1 cellular context compared by ENCODE assay signal in the genomic region with DNA sequence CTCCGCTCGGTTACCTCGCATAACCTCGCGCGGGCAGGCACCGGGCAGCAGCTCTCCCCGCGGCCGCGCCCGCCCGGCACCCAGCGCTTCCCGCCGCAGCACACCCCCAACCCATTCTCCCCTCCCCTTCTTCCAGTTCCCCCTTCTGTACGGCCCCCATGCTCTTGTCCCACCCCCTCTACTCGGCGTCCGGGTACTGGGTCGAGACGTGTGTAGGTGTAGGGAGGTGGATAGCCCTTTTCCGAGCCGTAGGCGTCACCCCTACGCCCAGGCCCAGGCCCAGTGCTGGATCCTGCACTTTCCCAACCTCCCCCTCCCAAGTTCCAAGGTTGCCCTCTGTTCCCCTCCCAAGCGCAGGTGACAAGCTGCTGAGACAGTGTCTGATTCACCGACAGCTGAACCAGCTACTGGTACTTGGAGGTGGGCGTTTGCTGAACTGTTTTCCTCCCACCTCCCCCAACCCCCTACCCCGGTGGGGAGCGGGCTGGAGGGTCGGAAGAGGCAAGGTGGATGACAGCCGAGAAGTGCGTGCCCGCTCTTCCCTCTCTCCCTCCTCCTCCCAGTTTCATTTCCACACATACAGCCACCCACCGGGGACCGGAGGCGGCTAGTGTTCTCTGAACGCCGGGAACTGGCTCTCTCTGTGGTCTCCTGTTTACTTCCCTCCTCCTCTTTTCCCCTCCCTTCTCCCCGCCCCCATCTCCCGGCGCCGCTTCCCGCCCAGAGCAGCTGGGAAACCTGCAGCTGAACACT.
TF ChIP-seq lines count a peak whose summit lies in the region.

No MANE protein-coding gene starts in this region.

TF ChIP-seq in HEK293, 187 proteins besides CTCF, POLR2A, EP300 and RAD21 (continued from another document and continues in another):
- peak; percentile 40; the same call in 1 of the 2 replicates for TF ChIP-seq KLF9 (tag by site-specific recombination; IDR thresholded peaks at IDR 0.05; ENCODE audit: low read depth)
- 0 out of 2 replicates have a peak, but pooled peaks have one; percentile 36 for TF ChIP-seq ZFP37 (tag by site-specific recombination; IDR thresholded peaks at IDR 0.05)
- no peak for TF ChIP-seq ZNF654 (tag by site-specific recombination; IDR thresholded peaks at IDR 0.05; ENCODE audit: low read depth)
- TF ChIP-seq ZNF423 (tag by site-specific recombination; IDR thresholded peaks at IDR 0.05): 0 out of 2 replicates have a peak, but pooled peaks have one; percentile 6
- TF ChIP-seq ZNF677 (tag by site-specific recombination; IDR thresholded peaks at IDR 0.05): no peak
- TF ChIP-seq ZNF510 (tag by site-specific recombination; IDR thresholded peaks at IDR 0.05; ENCODE audit: insufficient replicate concordance): no peak
- no peak for TF ChIP-seq PRDM1 (tag by site-specific recombination; IDR thresholded peaks at IDR 0.05)
- no peak for TF ChIP-seq ZNF529 (tag by site-specific recombination; IDR thresholded peaks at IDR 0.05; ENCODE audit: insufficient replicate concordance)
- peak; percentile 21; the same call in 1 of the 2 replicates for TF ChIP-seq ZFP69B (tag by site-specific recombination; IDR thresholded peaks at IDR 0.05)
- TF ChIP-seq SP2 (tag by site-specific recombination; IDR thresholded peaks at IDR 0.05): peak; percentile 63
- TF ChIP-seq, protein P1, sequence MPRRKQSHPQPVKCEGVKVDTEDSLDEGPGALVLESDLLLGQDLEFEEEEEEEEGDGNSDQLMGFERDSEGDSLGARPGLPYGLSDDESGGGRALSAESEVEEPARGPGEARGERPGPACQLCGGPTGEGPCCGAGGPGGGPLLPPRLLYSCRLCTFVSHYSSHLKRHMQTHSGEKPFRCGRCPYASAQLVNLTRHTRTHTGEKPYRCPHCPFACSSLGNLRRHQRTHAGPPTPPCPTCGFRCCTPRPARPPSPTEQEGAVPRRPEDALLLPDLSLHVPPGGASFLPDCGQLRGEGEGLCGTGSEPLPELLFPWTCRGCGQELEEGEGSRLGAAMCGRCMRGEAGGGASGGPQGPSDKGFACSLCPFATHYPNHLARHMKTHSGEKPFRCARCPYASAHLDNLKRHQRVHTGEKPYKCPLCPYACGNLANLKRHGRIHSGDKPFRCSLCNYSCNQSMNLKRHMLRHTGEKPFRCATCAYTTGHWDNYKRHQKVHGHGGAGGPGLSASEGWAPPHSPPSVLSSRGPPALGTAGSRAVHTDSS (tag by site-specific recombination; IDR thresholded peaks at IDR 0.05): no peak
- TF ChIP-seq ZBTB8A (tag by site-specific recombination; IDR thresholded peaks at IDR 0.05): peak; percentile 93
- peak; percentile 10; the same call in 1 of the 2 replicates for TF ChIP-seq GLI4 (tag by site-specific recombination; IDR thresholded peaks at IDR 0.05)
- TF ChIP-seq SALL2 (tag by site-specific recombination; IDR thresholded peaks at IDR 0.05; ENCODE audit: borderline replicate concordance): no peak
- no peak; the same call in 1 of the 2 replicates for TF ChIP-seq ZBTB44 (tag by site-specific recombination; IDR thresholded peaks at IDR 0.05)
- TF ChIP-seq ZNF704 (tag by site-specific recombination; IDR thresholded peaks at IDR 0.05): no peak
- TF ChIP-seq REST (tag by site-specific recombination; IDR thresholded peaks at IDR 0.05): no peak
- no peak for TF ChIP-seq YY2 (tag by site-specific recombination; IDR thresholded peaks at IDR 0.05)
- peak; percentile 85 for TF ChIP-seq IKZF3 (tag by site-specific recombination; IDR thresholded peaks at IDR 0.05)
- no peak for TF ChIP-seq ZNF292 (tag by site-specific recombination; IDR thresholded peaks at IDR 0.05; ENCODE audit: borderline replicate concordance, low read depth)
- no peak for TF ChIP-seq ZNF266 (tag by site-specific recombination; IDR thresholded peaks at IDR 0.05; ENCODE audit: low read depth)
- TF ChIP-seq ZNF768 (tag by site-specific recombination; IDR thresholded peaks at IDR 0.05): no peak; the same call in 1 of the 2 replicates
- no peak for TF ChIP-seq ZNF514 (tag by site-specific recombination; IDR thresholded peaks at IDR 0.05)
- TF ChIP-seq ZNF157 (tag by site-specific recombination; IDR thresholded peaks at IDR 0.05): no peak
- no peak for TF ChIP-seq ZNF626 (tag by site-specific recombination; IDR thresholded peaks at IDR 0.05)
- no peak for TF ChIP-seq ZNF23 (tag by site-specific recombination; IDR thresholded peaks at IDR 0.05; ENCODE audit: borderline replicate concordance)
- TF ChIP-seq SP7 (tag by site-specific recombination; IDR thresholded peaks at IDR 0.05): peak; percentile 53; the same call in 1 of the 2 replicates
- TF ChIP-seq ZNF747 (tag by site-specific recombination; IDR thresholded peaks at IDR 0.05): no peak
- no peak for TF ChIP-seq ZNF202 (tag by site-specific recombination; IDR thresholded peaks at IDR 0.05; ENCODE audit: borderline replicate concordance)
- no peak for TF ChIP-seq GLIS2 (tag by site-specific recombination; IDR thresholded peaks at IDR 0.05)
- peak; percentile 35; the same call in 1 of the 2 replicates for TF ChIP-seq ZXDB (tag by site-specific recombination; IDR thresholded peaks at IDR 0.05)
- TF ChIP-seq SETDB1 (IDR thresholded peaks at IDR 0.05; ENCODE audit: insufficient read length, low read length): no peak
- no peak for TF ChIP-seq YY1 (tag by site-specific recombination; IDR thresholded peaks at IDR 0.05)
- TF ChIP-seq, protein P2, sequence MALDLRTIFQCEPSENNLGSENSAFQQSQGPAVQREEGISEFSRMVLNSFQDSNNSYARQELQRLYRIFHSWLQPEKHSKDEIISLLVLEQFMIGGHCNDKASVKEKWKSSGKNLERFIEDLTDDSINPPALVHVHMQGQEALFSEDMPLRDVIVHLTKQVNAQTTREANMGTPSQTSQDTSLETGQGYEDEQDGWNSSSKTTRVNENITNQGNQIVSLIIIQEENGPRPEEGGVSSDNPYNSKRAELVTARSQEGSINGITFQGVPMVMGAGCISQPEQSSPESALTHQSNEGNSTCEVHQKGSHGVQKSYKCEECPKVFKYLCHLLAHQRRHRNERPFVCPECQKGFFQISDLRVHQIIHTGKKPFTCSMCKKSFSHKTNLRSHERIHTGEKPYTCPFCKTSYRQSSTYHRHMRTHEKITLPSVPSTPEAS (tag by site-specific recombination; IDR thresholded peaks at IDR 0.05): no peak
- TF ChIP-seq ZNF311 (tag by site-specific recombination; IDR thresholded peaks at IDR 0.05; ENCODE audit: borderline replicate concordance): no peak
- TF ChIP-seq ZNF138 (tag by site-specific recombination; IDR thresholded peaks at IDR 0.05; ENCODE audit: borderline replicate concordance): no peak
- peak; percentile 97 for TF ChIP-seq ZFHX2 (tag by site-specific recombination; conservative IDR thresholded peaks at IDR 0.05)
- TF ChIP-seq ZNF132 (tag by site-specific recombination; IDR thresholded peaks at IDR 0.05; ENCODE audit: borderline replicate concordance): no peak
- no peak for TF ChIP-seq ZNF777 (tag by site-specific recombination; IDR thresholded peaks at IDR 0.05; ENCODE audit: borderline replicate concordance)
- peak; percentile 45; the same call in 1 of the 2 replicates for TF ChIP-seq MZF1 (tag by site-specific recombination; IDR thresholded peaks at IDR 0.05; ENCODE audit: borderline replicate concordance)
- TF ChIP-seq, protein P3, sequence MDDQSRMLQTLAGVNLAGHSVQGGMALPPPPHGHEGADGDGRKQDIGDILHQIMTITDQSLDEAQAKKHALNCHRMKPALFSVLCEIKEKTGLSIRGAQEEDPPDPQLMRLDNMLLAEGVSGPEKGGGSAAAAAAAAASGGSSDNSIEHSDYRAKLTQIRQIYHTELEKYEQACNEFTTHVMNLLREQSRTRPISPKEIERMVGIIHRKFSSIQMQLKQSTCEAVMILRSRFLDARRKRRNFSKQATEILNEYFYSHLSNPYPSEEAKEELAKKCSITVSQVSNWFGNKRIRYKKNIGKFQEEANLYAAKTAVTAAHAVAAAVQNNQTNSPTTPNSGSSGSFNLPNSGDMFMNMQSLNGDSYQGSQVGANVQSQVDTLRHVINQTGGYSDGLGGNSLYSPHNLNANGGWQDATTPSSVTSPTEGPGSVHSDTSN (CRISPR knock-in tag; IDR thresholded peaks at IDR 0.05): no peak
- no peak for TF ChIP-seq ZNF426 (tag by site-specific recombination; IDR thresholded peaks at IDR 0.05)
- peak; percentile 99 for TF ChIP-seq ZNF341 (tag by site-specific recombination; IDR thresholded peaks at IDR 0.05; ENCODE audit: low read depth)
- peak; percentile 58; the same call in 1 of the 2 replicates for TF ChIP-seq ZBTB17 (tag by site-specific recombination; IDR thresholded peaks at IDR 0.05)
- TF ChIP-seq ZNF501 (tag by site-specific recombination; IDR thresholded peaks at IDR 0.05): no peak; the same call in 1 of the 2 replicates
- TF ChIP-seq, protein P4, sequence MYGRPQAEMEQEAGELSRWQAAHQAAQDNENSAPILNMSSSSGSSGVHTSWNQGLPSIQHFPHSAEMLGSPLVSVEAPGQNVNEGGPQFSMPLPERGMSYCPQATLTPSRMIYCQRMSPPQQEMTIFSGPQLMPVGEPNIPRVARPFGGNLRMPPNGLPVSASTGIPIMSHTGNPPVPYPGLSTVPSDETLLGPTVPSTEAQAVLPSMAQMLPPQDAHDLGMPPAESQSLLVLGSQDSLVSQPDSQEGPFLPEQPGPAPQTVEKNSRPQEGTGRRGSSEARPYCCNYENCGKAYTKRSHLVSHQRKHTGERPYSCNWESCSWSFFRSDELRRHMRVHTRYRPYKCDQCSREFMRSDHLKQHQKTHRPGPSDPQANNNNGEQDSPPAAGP (tag by site-specific recombination; IDR thresholded peaks at IDR 0.05): no peak
- TF ChIP-seq ZNF221 (tag by site-specific recombination; IDR thresholded peaks at IDR 0.05; ENCODE audit: borderline replicate concordance): no peak
- TF ChIP-seq OVOL3 (tag by site-specific recombination; IDR thresholded peaks at IDR 0.05): no peak
- no peak for TF ChIP-seq ZNF112 (tag by site-specific recombination; IDR thresholded peaks at IDR 0.05)
- TF ChIP-seq ZNF776 (tag by site-specific recombination; IDR thresholded peaks at IDR 0.05; ENCODE audit: borderline replicate concordance): no peak
- no peak for TF ChIP-seq ZNF670 (tag by site-specific recombination; IDR thresholded peaks at IDR 0.05; ENCODE audit: low read depth)
- no peak for TF ChIP-seq ZNF558 (tag by site-specific recombination; IDR thresholded peaks at IDR 0.05)
- TF ChIP-seq, protein P5, sequence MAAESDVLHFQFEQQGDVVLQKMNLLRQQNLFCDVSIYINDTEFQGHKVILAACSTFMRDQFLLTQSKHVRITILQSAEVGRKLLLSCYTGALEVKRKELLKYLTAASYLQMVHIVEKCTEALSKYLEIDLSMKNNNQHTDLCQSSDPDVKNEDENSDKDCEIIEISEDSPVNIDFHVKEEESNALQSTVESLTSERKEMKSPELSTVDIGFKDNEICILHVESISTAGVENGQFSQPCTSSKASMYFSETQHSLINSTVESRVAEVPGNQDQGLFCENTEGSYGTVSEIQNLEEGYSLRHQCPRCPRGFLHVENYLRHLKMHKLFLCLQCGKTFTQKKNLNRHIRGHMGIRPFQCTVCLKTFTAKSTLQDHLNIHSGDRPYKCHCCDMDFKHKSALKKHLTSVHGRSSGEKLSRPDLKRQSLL (tag by site-specific recombination; IDR thresholded peaks at IDR 0.05): no peak
- TF ChIP-seq RBAK (tag by site-specific recombination; IDR thresholded peaks at IDR 0.05): no peak
- TF ChIP-seq ZNF571 (tag by site-specific recombination; IDR thresholded peaks at IDR 0.05): no peak
- TF ChIP-seq ZFP41 (tag by site-specific recombination; IDR thresholded peaks at IDR 0.05; ENCODE audit: borderline replicate concordance): no peak
- TF ChIP-seq ZNF530 (tag by site-specific recombination; IDR thresholded peaks at IDR 0.05; ENCODE audit: low read depth): no peak
- no peak for TF ChIP-seq ZNF114 (tag by site-specific recombination; IDR thresholded peaks at IDR 0.05)
- no peak for TF ChIP-seq ZNF2 (tag by site-specific recombination; IDR thresholded peaks at IDR 0.05)
- no peak for TF ChIP-seq ZNF391 (tag by site-specific recombination; IDR thresholded peaks at IDR 0.05; ENCODE audit: borderline replicate concordance, low read depth)
